Comparison of ENCODE assay signal across 3 cellular contexts in genomic region chr2:157405398-157405797, GRCh38. TPM values are rescaled to one million over a fixed set of nuclear protein-coding genes. Genes with fewer than 3 reads are reported as not detected.
"Had no signal": no experiment of that assay in that cellular context is flagged by ENCODE, and none has a peak within 500 bp of the region (broad histone marks: within the 10 kb centered on the region; RNA-seq: fewer than 3 reads in every experiment).

No MANE protein-coding gene starts in this region.

RNA-seq across cellular contexts. Expression of gene CYTIP, which starts 38.5 kb away (rescaled TPM):
- total RNA-seq: cardiac muscle cell, dermis blood vessel endothelial cell, mammary epithelial cell had no signal
